In the genomic region with DNA sequence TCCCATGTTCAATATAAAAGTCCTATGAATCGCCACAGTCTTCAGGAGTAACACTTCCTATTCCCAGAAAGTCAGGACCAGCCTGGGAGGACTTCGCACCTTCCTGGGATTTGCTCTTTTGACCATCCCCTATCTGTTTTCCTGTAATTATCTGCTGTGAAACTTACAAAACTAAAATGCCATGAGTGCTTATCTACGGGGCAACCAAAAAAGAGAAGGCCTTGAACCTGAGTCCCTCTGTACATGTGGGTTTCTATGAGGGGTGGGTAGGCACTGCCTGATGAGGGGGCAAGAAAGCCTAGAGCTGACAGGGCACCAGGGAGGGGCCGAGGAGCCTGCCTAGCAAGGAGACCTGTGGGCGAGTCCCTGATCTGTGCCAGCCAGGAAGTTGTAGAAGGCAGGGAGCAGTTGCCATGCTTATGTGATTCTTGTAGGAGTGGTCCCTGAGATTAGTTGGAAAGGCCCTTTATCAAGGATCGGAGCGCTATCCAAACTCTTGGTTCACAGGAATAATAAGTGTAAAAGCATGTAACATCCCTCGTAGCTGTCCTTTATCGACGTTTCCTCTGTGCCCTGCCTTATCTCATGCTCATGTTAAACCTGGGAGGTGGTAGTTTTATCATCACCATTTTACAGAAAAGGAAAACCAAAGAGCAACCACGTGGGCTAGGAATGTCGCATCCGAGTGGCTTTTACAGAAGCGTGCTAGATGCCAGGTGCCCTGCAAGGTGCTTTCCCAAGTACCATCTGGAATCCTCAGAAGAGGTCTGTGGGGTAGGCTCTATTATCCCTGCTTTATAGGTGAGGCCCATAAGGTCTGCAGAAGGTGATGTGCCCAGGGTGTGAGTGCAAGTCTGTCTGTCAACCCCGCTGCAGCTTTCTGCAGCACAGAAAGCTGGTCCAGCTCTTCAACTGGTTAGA, we compare ENCODE assay signal across 10 cellular contexts.
DNase-seq lines count a peak whose midpoint lies in the region; ATAC-seq and TF ChIP-seq lines count a peak whose summit lies in the region.
"Had no signal": no experiment of that assay in that cellular context is flagged by ENCODE, and none has a peak within 500 bp of the region (broad histone marks: within the 10 kb centered on the region; RNA-seq: fewer than 3 reads in every experiment).

No MANE protein-coding gene starts in this region.

- no peaks in the 10 kb centered on the region for H4K20me1 ChIP-seq in BLaER1 treated with 17β-estradiol and CSF1 and Interleukin-3, amounts not matched to agents 10 nM and 100 nM

- no peaks in the 10 kb centered on the region for H3K9me3 ChIP-seq in BLaER1 treated with 17β-estradiol and CSF1 and Interleukin-3, amounts not matched to agents 10 nM and 100 nM (replicated peaks in 1 of 11)
- H3K9me3 ChIP-seq in breast epithelium, result no peaks in the 10 kb centered on the region
- H3K9me3 ChIP-seq: SJCRH30 had no signal

- peak overlapping the region; percentile 51 to 72 (median 66); a peak in 21 of 22 replicates for H3K4me2 ChIP-seq in BLaER1 treated with 17β-estradiol and CSF1 and Interleukin-3, amounts not matched to agents 10 nM and 100 nM

- no peak for ATAC-seq in natural killer cell treated with Interleukin-12 subunit alpha and Interleukin-12 subunit beta and Interleukin-15 and Interleukin-18, amount 100 ng/mL, for 72 hours

- no peaks in the 10 kb centered on the region for H3K36me3 Mint-ChIP-seq in natural killer cell treated with Interleukin-12 subunit alpha and Interleukin-12 subunit beta and Interleukin-15 and Interleukin-18, amount 100 ng/mL, for 72 hours

- H3K36me3 ChIP-seq in BLaER1 treated with 17β-estradiol and CSF1 and Interleukin-3, amounts not matched to agents 10 nM and 100 nM, result no peaks in the 10 kb centered on the region
- H3K36me3 ChIP-seq in breast epithelium, result no peaks in the 10 kb centered on the region
- H3K36me3 ChIP-seq: SJCRH30 had no signal

- H3K9me3 Mint-ChIP-seq in natural killer cell treated with Interleukin-12 subunit alpha and Interleukin-12 subunit beta and Interleukin-15 and Interleukin-18, amount 100 ng/mL, for 72 hours, result no peaks in the 10 kb centered on the region

- H3K27me3 ChIP-seq in BLaER1 treated with 17β-estradiol and CSF1 and Interleukin-3, amounts not matched to agents 10 nM and 100 nM, result no peaks in the 10 kb centered on the region
- H3K27me3 ChIP-seq in HL-60 (ENCODE audit: insufficient read depth, poor library complexity, severe bottlenecking) (no peaks in the 10 kb centered on the region), breast epithelium (no peaks in the 10 kb centered on the region)
- H3K27me3 ChIP-seq: SJCRH30 had no signal

- H3K9ac ChIP-seq in BLaER1 treated with 17β-estradiol and CSF1 and Interleukin-3, amounts not matched to agents 10 nM and 100 nM, result peak overlapping the region in 1 of 11 experiments; percentile 55; a peak in 3 of 22 replicates

- intact Hi-C loops in breast epithelium (cut with DNase I; ENCODE audit: low total_unique reads), result no loop called here

- peak overlapping the region; percentile 49 for H3K4me3 Mint-ChIP-seq in natural killer cell treated with Interleukin-12 subunit alpha and Interleukin-12 subunit beta and Interleukin-15 and Interleukin-18, amount 100 ng/mL, for 72 hours

- H3K4me3 ChIP-seq in BLaER1 treated with 17β-estradiol and CSF1 and Interleukin-3, amounts not matched to agents 10 nM and 100 nM, result no peak overlapping the region
- H3K4me3 ChIP-seq in HL-60 (replicated peaks; ENCODE audit: insufficient read depth, low read length), result no peak overlapping the region
- no peak overlapping the region for H3K4me3 ChIP-seq in breast epithelium
- no peak overlapping the region for H3K4me3 ChIP-seq in coronary artery
- no peak overlapping the region for H3K4me3 ChIP-seq in foreskin fibroblast (ENCODE audit: low read depth in 1 of 2, low read length in 2 of 2)
- H3K4me3 ChIP-seq: SJCRH30 had no signal

- TF ChIP-seq POLR2A in breast epithelium (IDR thresholded peaks at IDR 0.05), result no peak

- H3K27ac ChIP-seq in BLaER1 treated with 17β-estradiol and CSF1 and Interleukin-3, amounts not matched to agents 10 nM and 100 nM, result peak overlapping the region in 5 of 11 experiments; percentile 4 to 21 (median 10); a peak in 5 of 22 replicates
- peak overlapping the region; percentile 69 for H3K27ac ChIP-seq in HL-60 (replicated peaks)
- H3K27ac ChIP-seq in breast epithelium, result peak overlapping the region; percentile 93 to 94
- no peak overlapping the region for H3K27ac ChIP-seq in coronary artery
- H3K27ac ChIP-seq: SJCRH30 had no signal

- peaks cover 47 to 67% (median 58%) of the 10 kb centered on the region in 10 experiments for H3K4me1 ChIP-seq in BLaER1 treated with 17β-estradiol and CSF1 and Interleukin-3, amounts not matched to agents 10 nM and 100 nM
- peaks cover 0 to 24% of the 10 kb centered on the region in 2 donors for H3K4me1 ChIP-seq in breast epithelium
- H3K4me1 ChIP-seq: SJCRH30 had no signal

- TF ChIP-seq CTCF in HL-60 (IDR thresholded peaks at IDR 0.05; ENCODE audit: insufficient read depth, low read length) (no peak), breast epithelium (IDR thresholded peaks at IDR 0.05) (no peak), coronary artery (IDR thresholded peaks at IDR 0.05) (no peak), foreskin fibroblast (IDR thresholded peaks at IDR 0.05; ENCODE audit: low read depth, low read length) (no peak)

- peaks cover 66 to 68% of the 10 kb centered on the region in 2 donors for H3K4me1 Mint-ChIP-seq in natural killer cell treated with Interleukin-12 subunit alpha and Interleukin-12 subunit beta and Interleukin-15 and Interleukin-18, amount 100 ng/mL, for 72 hours (ENCODE audit: low read depth in 2 of 2)

- DNase-seq in HL-60 (ENCODE audit: low read depth in 1 of 2, low spot score in 1 of 2) (no peak), breast epithelium (ENCODE audit: low spot score in 2 of 2) (peak in 1 of 2 donors; percentile 44), coronary artery (ENCODE audit: low spot score) (no peak), cerebellar cortex (ENCODE audit: low spot score) (no peak), GM19238 (ENCODE audit: insufficient read length, low spot score) (no peak), foreskin fibroblast (no peak)
- DNase-seq in natural killer cell treated with Interleukin-12 subunit alpha and Interleukin-12 subunit beta and Interleukin-15 and Interleukin-18, amount 100 ng/mL, for 72 hours (ENCODE audit: low spot score), result no peak
- DNase-seq: NCI-H2081 treated with DMSO at 0.1 percent for 48 hours, SJCRH30 had no signal

- no peaks in the 10 kb centered on the region for H3K27me3 Mint-ChIP-seq in natural killer cell treated with Interleukin-12 subunit alpha and Interleukin-12 subunit beta and Interleukin-15 and Interleukin-18, amount 100 ng/mL, for 72 hours

- peak overlapping the region; percentile 60 to 77 for H3K27ac Mint-ChIP-seq in natural killer cell treated with Interleukin-12 subunit alpha and Interleukin-12 subunit beta and Interleukin-15 and Interleukin-18, amount 100 ng/mL, for 72 hours

Comparison
In these comparisons a context has a peak if more than half of its experiments do, and no peak if none do; other contexts are left out.
1. H3K27ac ChIP-seq: peak in HL-60 (single experiment) and breast epithelium (2 of 2); none in coronary artery (0 of 2).